ENCODE assay signal across 14 cellular contexts in genomic region chr7:20542594-20542993, GRCh38.
A peak's percentile ranks its signal among the peaks of the same experiment; 100 is the strongest.
DNase-seq lines count a peak whose midpoint lies in the region; ATAC-seq, FAIRE-seq and TF ChIP-seq lines count a peak whose summit lies in the region.
"Had no signal": no experiment of that assay in that cellular context is flagged by ENCODE, and none has a peak within 500 bp of the region (broad histone marks: within the 10 kb centered on the region; RNA-seq: fewer than 3 reads in every experiment).

No MANE protein-coding gene starts in this region.

- H3K4me3 ChIP-seq in lung: no peak overlapping the region
- H3K4me3 ChIP-seq: cardiac muscle cell, GM23338, vagina had no signal

- H3K9me3 Mint-ChIP-seq in activated CD4-positive, alpha-beta T cell treated with anti-CD3 and anti-CD28 coated beads, Interleukin-2, amount 10 ng/mL, durations not matched to agents 24 days and 14 days: peaks cover 2% of the 10 kb centered on the region

- peak; percentile 41 for ATAC-seq in lung (ENCODE audit: insufficient read depth, low FRiP score)
- ATAC-seq: GM23338 had no signal

- WGBS in lung, 2 donors: 26 to 46% methylated on average over 1 of the region's 1 CpG

- DNase-seq in Ammon's horn (ENCODE audit: low spot score) (peak; percentile 21), NCI-H69 (lab: John Stamatoyannopoulos, UW) (peak; percentile 8), dermis microvascular lymphatic vessel endothelial cell (ENCODE audit: low read depth in 2 of 2) (peak; percentile 72 to 81), lung (ENCODE audit: low spot score) (no peak), GM10248 (ENCODE audit: extremely low spot score) (no peak), GM19239 (ENCODE audit: insufficient read length, low spot score) (no peak), NCI-H1436 treated with DMSO at 0.1 percent for 48 hours (lab: John Stamatoyannopoulos, UW) (no peak)
- no peak for DNase-seq in activated CD4-positive, alpha-beta T cell treated with anti-CD3 and anti-CD28 coated beads, Interleukin-2, amount 10 ng/mL, durations not matched to agents 24 days and 14 days
- DNase-seq: activated CD4-positive, alpha-beta T cell treated with anti-CD3 and anti-CD28 coated beads, Interleukin-2, amount 50 U/mL, for 4 hours; NCI-H2029 treated with DMSO at 0.1 percent for 48 hours; stimulated activated CD4-positive, alpha-beta T cell treated with anti-CD3 and anti-CD28 coated beads, Interleukin-2, amount 100 ng/mL, for 24 hours had no signal

- H3K36me3 Mint-ChIP-seq in activated CD4-positive, alpha-beta T cell treated with anti-CD3 and anti-CD28 coated beads, Interleukin-2, amount 10 ng/mL, durations not matched to agents 24 days and 14 days (ENCODE audit: low read depth): no peaks in the 10 kb centered on the region

- no peak overlapping the region for H3K4me3 Mint-ChIP-seq in activated CD4-positive, alpha-beta T cell treated with anti-CD3 and anti-CD28 coated beads, Interleukin-2, amount 10 ng/mL, durations not matched to agents 24 days and 14 days
- H3K4me3 Mint-ChIP-seq: GM23338 had no signal

- H3K9me3 ChIP-seq in lung (ENCODE audit: control insufficient read depth in 2 of 2, insufficient read depth in 1 of 2, low read length in 1 of 2): no peaks in the 10 kb centered on the region
- H3K9me3 ChIP-seq: vagina had no signal

- no peaks in the 10 kb centered on the region for H3K36me3 ChIP-seq in lung (ENCODE audit: control insufficient read depth in 2 of 2, insufficient read depth in 2 of 2, low read length in 2 of 2)
- H3K36me3 ChIP-seq: cardiac muscle cell, vagina had no signal

- no peaks in the 10 kb centered on the region for H3K27me3 Mint-ChIP-seq in activated CD4-positive, alpha-beta T cell treated with anti-CD3 and anti-CD28 coated beads, Interleukin-2, amount 10 ng/mL, durations not matched to agents 24 days and 14 days

- intact Hi-C loops in activated CD4-positive, alpha-beta T cell treated with anti-CD3 and anti-CD28 coated beads, Interleukin-2, amount 10 ng/mL, durations not matched to agents 24 days and 14 days (cut with micrococcal nuclease): no loop called here

- no peak for TF ChIP-seq CTCF in lung (IDR thresholded peaks at IDR 0.05; ENCODE audit: control extremely low read depth, extremely low read depth)
- TF ChIP-seq CTCF in GM10248 (IDR thresholded peaks at IDR 0.05; ENCODE audit: control extremely low read depth, extremely low read depth, low read depth, missing control alignments): no peak

- H3K4me1 Mint-ChIP-seq in activated CD4-positive, alpha-beta T cell treated with anti-CD3 and anti-CD28 coated beads, Interleukin-2, amount 10 ng/mL, durations not matched to agents 24 days and 14 days: peaks cover 3% of the 10 kb centered on the region

- no peaks in the 10 kb centered on the region for H3K27me3 ChIP-seq in lung (ENCODE audit: control insufficient read depth, insufficient read depth)
- H3K27me3 ChIP-seq: cardiac muscle cell, vagina had no signal

- no peaks in the 10 kb centered on the region for H3K4me1 ChIP-seq in lung (ENCODE audit: control insufficient read depth in 2 of 2, insufficient read depth in 2 of 2, low read length in 2 of 2)

- FAIRE-seq in GM19239 (lab: Jason Lieb, UNC): no peak

- POLR2A ChIA-PET in GM10248 (lab: Yijun Ruan, JAX): no interaction called here

- CTCF ChIA-PET in GM10248 (lab: Yijun Ruan, JAX): interaction anchor here (1.2 to 1.3 kb wide), 2 partner anchors 10 to 11 kb away, joined by 4 to 5 read pairs; no protein-coding TSS in a partner anchor

- no peak overlapping the region for H3K27ac ChIP-seq in lung (ENCODE audit: low read depth in 1 of 2, low read length in 1 of 2)
- H3K27ac ChIP-seq: cardiac muscle cell, vagina had no signal

- no peak overlapping the region for H3K27ac Mint-ChIP-seq in activated CD4-positive, alpha-beta T cell treated with anti-CD3 and anti-CD28 coated beads, Interleukin-2, amount 10 ng/mL, durations not matched to agents 24 days and 14 days
- H3K27ac Mint-ChIP-seq: GM23338 had no signal

Comparison
In these comparisons a context has a peak if more than half of its experiments do, and no peak if none do; other contexts are left out.
1. DNase-seq: peak in Ammon's horn (single experiment), NCI-H69 (single experiment) and dermis microvascular lymphatic vessel endothelial cell (2 of 2); none in lung (single experiment), GM10248 (single experiment), activated CD4-positive, alpha-beta T cell treated with anti-CD3 and anti-CD28 coated beads, Interleukin-2, amount 10 ng/mL, durations not matched to agents 24 days and 14 days (single experiment), GM19239 (single experiment) and NCI-H1436 treated with DMSO at 0.1 percent for 48 hours (single experiment).